In genomic region chr14:68391292-68392014, GRCh38 we compare ENCODE assay signal across 12 cellular contexts.
A peak's percentile ranks its signal among the peaks of the same experiment; 100 is the strongest.
DNase-seq lines count a peak whose midpoint lies in the region; ATAC-seq and TF ChIP-seq lines count a peak whose summit lies in the region.
"Had no signal": no experiment of that assay in that cellular context is flagged by ENCODE, and none has a peak within 500 bp of the region (broad histone marks: within the 10 kb centered on the region; RNA-seq: fewer than 3 reads in every experiment).

No MANE protein-coding gene starts in this region.

- H3K9me3 ChIP-seq in ascending aorta (no peaks in the 10 kb centered on the region), osteoblast (ENCODE audit: low read depth, low read length) (no peaks in the 10 kb centered on the region), transverse colon (no peaks in the 10 kb centered on the region)
- no peaks in the 10 kb centered on the region for H3K9me3 ChIP-seq in CD4-positive, alpha-beta memory T cell (ENCODE audit: control insufficient read depth in 1 of 2, low read length in 2 of 2)

- H3K27me3 ChIP-seq in ascending aorta (no peaks in the 10 kb centered on the region), osteoblast (ENCODE audit: insufficient read depth, low read length) (no peaks in the 10 kb centered on the region), transverse colon (no peaks in the 10 kb centered on the region)
- no peaks in the 10 kb centered on the region for H3K27me3 ChIP-seq in CD4-positive, alpha-beta memory T cell (ENCODE audit: insufficient read depth, low read length)

- TF ChIP-seq EP300 in transverse colon (IDR thresholded peaks at IDR 0.05; ENCODE audit: low read depth) = no peak

- H3K4me3 Mint-ChIP-seq in CD4-positive, alpha-beta memory T cell = no peak overlapping the region
- H3K4me3 Mint-ChIP-seq: activated CD4-positive, alpha-beta T cell treated with anti-CD3 and anti-CD28 coated beads for 36 hours had no signal

- ATAC-seq in GM21528 (IDR thresholded peaks at IDR 0.05; ENCODE audit: low FRiP score, unreplicated experiment) = no peak
- no peak for ATAC-seq in HG02623 (IDR thresholded peaks at IDR 0.05; ENCODE audit: unreplicated experiment)
- ATAC-seq: activated CD4-positive, alpha-beta T cell treated with anti-CD3 and anti-CD28 coated beads for 36 hours; SK-N-SH treated with all-trans-retinoic acid at 6 μM for 48 hours had no signal

- no peak overlapping the region for H2AFZ ChIP-seq in osteoblast (ENCODE audit: low read length)

- no peak for TF ChIP-seq CTCF in ascending aorta (IDR thresholded peaks at IDR 0.05)
- no peak for TF ChIP-seq CTCF in fibroblast of the aortic adventitia (IDR thresholded peaks at IDR 0.05; ENCODE audit: insufficient read depth, low read length)
- no peak for TF ChIP-seq CTCF in osteoblast (IDR thresholded peaks at IDR 0.05; ENCODE audit: extremely low read depth, low read depth, low read length)
- no peak for TF ChIP-seq CTCF in transverse colon (IDR thresholded peaks at IDR 0.05)

- H3K79me2 ChIP-seq in osteoblast (ENCODE audit: insufficient read depth, low read length) = no peaks in the 10 kb centered on the region

- 59 to 87% methylated on average over 4 of the region's 4 CpGs for WGBS in transverse colon (ENCODE audit: low coverage in 1 of 2), 2 donors

- H3K27ac ChIP-seq in ascending aorta (peak overlapping the region; percentile 85 to 91), osteoblast (ENCODE audit: low read depth, low read length) (peak overlapping the region; percentile 86), transverse colon (peak overlapping the region; percentile 60 to 78 (median 74))
- H3K27ac ChIP-seq in CD4-positive, alpha-beta memory T cell (ENCODE audit: low read depth, low read length) = no peak overlapping the region

- peak in 1 of 2 donors; percentile 80 for DNase-seq in ascending aorta (ENCODE audit: low spot score in 2 of 2)
- DNase-seq in fibroblast of the aortic adventitia (ENCODE audit: low read depth) = peak; percentile 92
- peak; percentile 59 for DNase-seq in osteoblast (ENCODE audit: insufficient read length, low spot score, missing footprints)
- no peak for DNase-seq in transverse colon
- DNase-seq in RPMI8226 = no peak
- DNase-seq in CD4-positive, alpha-beta memory T cell = no peak
- DNase-seq: activated CD4-positive, alpha-beta T cell treated with anti-CD3 and anti-CD28 coated beads for 36 hours; NCI-H1436; NCI-H69 had no signal

- TF ChIP-seq POLR2A in transverse colon (IDR thresholded peaks at IDR 0.05) = no peak

- H3K4me1 Mint-ChIP-seq in CD4-positive, alpha-beta memory T cell = peaks cover 0 to 7% (median 4%) of the 10 kb centered on the region in 4 donors
- H3K4me1 Mint-ChIP-seq: activated CD4-positive, alpha-beta T cell treated with anti-CD3 and anti-CD28 coated beads for 36 hours had no signal

- H3K9me3 Mint-ChIP-seq in CD4-positive, alpha-beta memory T cell = no peaks in the 10 kb centered on the region

- intact Hi-C loops in ascending aorta (cut with DNase I) = loop anchor here (1.0 to 5.0 kb wide), 4 partner anchors 10 to 399 kb away; no protein-coding TSS in a partner anchor
- intact Hi-C loops in transverse colon (cut with DNase I; ENCODE audit: low total_unique reads) = loop anchor here (10.0 kb wide), 1 partner anchor 403 kb away; the partner anchor contains the start of gene ZFP36L1
- intact Hi-C loops in CD4-positive, alpha-beta memory T cell (cut with micrococcal nuclease) = no loop called here

- CTCF ChIA-PET in CD4-positive, alpha-beta memory T cell (lab: Charles Lee; ENCODE audit: partially characterized antibody) = no interaction called here

- H3K27me3 Mint-ChIP-seq in CD4-positive, alpha-beta memory T cell = no peaks in the 10 kb centered on the region
- H3K27me3 Mint-ChIP-seq: activated CD4-positive, alpha-beta T cell treated with anti-CD3 and anti-CD28 coated beads for 36 hours had no signal

- POLR2A ChIA-PET in CD4-positive, alpha-beta memory T cell (lab: Charles Lee; ENCODE audit: partially characterized antibody) = interaction anchor here (1.1 kb wide), 1 partner anchor 14 kb away, joined by 3 read pairs; no protein-coding TSS in a partner anchor

- H3K27ac Mint-ChIP-seq in CD4-positive, alpha-beta memory T cell = no peak overlapping the region
- H3K27ac Mint-ChIP-seq: activated CD4-positive, alpha-beta T cell treated with anti-CD3 and anti-CD28 coated beads for 36 hours had no signal

- peaks cover 0 to 16% of the 10 kb centered on the region in 2 donors for H3K36me3 Mint-ChIP-seq in CD4-positive, alpha-beta memory T cell

- peak overlapping the region; percentile 28 for H3K4me2 ChIP-seq in osteoblast (ENCODE audit: insufficient read depth, low read length)

- in situ Hi-C loops in transverse colon (cut with MboI; ENCODE audit: low pct_ligation_motif_present in 1 of 4, low pct_unique_long_range_greater_than_20kb in 1 of 4, low sequenced_read_pairs in 3 of 4) = no loop called here

- H3K36me3 ChIP-seq in ascending aorta (no peaks in the 10 kb centered on the region), osteoblast (ENCODE audit: insufficient read depth, low read length) (no peaks in the 10 kb centered on the region), transverse colon (no peaks in the 10 kb centered on the region)
- H3K36me3 ChIP-seq in CD4-positive, alpha-beta memory T cell (ENCODE audit: insufficient read depth, low read length) = no peaks in the 10 kb centered on the region

- H3K4me3 ChIP-seq in ascending aorta (no peak overlapping the region), fibroblast of the aortic adventitia (ENCODE audit: low read depth, low read length) (no peak overlapping the region), osteoblast (ENCODE audit: insufficient read depth, low read length) (no peak overlapping the region), transverse colon (no peak overlapping the region)
- no peak overlapping the region for H3K4me3 ChIP-seq in CD4-positive, alpha-beta memory T cell (ENCODE audit: low read length in 2 of 2)

- H3K4me1 ChIP-seq in ascending aorta (peaks cover 15 to 56% of the 10 kb centered on the region in 2 donors), osteoblast (ENCODE audit: insufficient read depth, low read length) (peaks cover 55% of the 10 kb centered on the region), transverse colon (peaks cover 0 to 63% (median 24%) of the 10 kb centered on the region in 4 donors)
- no peaks in the 10 kb centered on the region for H3K4me1 ChIP-seq in CD4-positive, alpha-beta memory T cell (ENCODE audit: insufficient read depth, low read length)

- no peaks in the 10 kb centered on the region for H4K20me1 ChIP-seq in osteoblast (ENCODE audit: insufficient read depth, low read length)

Comparison
In these comparisons a context has a peak if more than half of its experiments do, and no peak if none do; other contexts are left out.
1. DNase-seq: peak in fibroblast of the aortic adventitia (single experiment) and osteoblast (single experiment); none in transverse colon (single experiment), RPMI8226 (single experiment) and CD4-positive, alpha-beta memory T cell (0 of 5).